ENCODE assay signal across 20 cellular contexts in genomic region chr5:152331718-152332117, GRCh38.
"Had no signal": no experiment of that assay in that cellular context is flagged by ENCODE, and none has a peak within 500 bp of the region (broad histone marks: within the 10 kb centered on the region; RNA-seq: fewer than 3 reads in every experiment).

No MANE protein-coding gene starts in this region.

- H3K4me3 Mint-ChIP-seq: activated CD4-positive, alpha-beta T cell treated with anti-CD3 and anti-CD28 coated beads, Interleukin-2, amount 10 ng/mL, durations not matched to agents 7 days and 5 days; activated CD8-positive, alpha-beta T cell treated with anti-CD3 and anti-CD28 coated beads, Interleukin-2, amount 10 ng/mL, durations not matched to agents 7 days and 5 days; activated naive CD4-positive, alpha-beta T cell treated with anti-CD3 and anti-CD28 coated beads, Interleukin-2, amount 50 U/mL, for 24 hours; activated T-helper 1 cell treated with anti-CD3 and anti-CD28 coated beads, Interleukin-12 subunit alpha, Interleukin-12 subunit beta, Interleukin-2, Interleukin-4 antibody, amounts not matched to agents 30 ng/mL and 10 ng/mL and 1 ng/mL, durations not matched to agents 14 hours and 24 hours and 36 hours; natural killer cell treated with Interleukin-12 subunit alpha and Interleukin-12 subunit beta and Interleukin-15 and Interleukin-18, amount 100 ng/mL, for 72 hours had no signal

- H3K36me3 Mint-ChIP-seq: activated naive CD4-positive, alpha-beta T cell treated with anti-CD3 and anti-CD28 coated beads, Interleukin-2, amount 50 U/mL, for 24 hours; natural killer cell treated with Interleukin-12 subunit alpha and Interleukin-12 subunit beta and Interleukin-15 and Interleukin-18, amount 100 ng/mL, for 72 hours had no signal

- H3K27ac Mint-ChIP-seq: activated CD4-positive, alpha-beta T cell treated with anti-CD3 and anti-CD28 coated beads, Interleukin-2, amount 10 ng/mL, durations not matched to agents 7 days and 5 days; activated CD8-positive, alpha-beta T cell treated with anti-CD3 and anti-CD28 coated beads, Interleukin-2, amount 10 ng/mL, durations not matched to agents 7 days and 5 days; activated naive CD4-positive, alpha-beta T cell treated with anti-CD3 and anti-CD28 coated beads, Interleukin-2, amount 50 U/mL, for 24 hours; activated T-helper 1 cell treated with anti-CD3 and anti-CD28 coated beads, Interleukin-12 subunit alpha, Interleukin-12 subunit beta, Interleukin-2, Interleukin-4 antibody, amounts not matched to agents 30 ng/mL and 10 ng/mL and 1 ng/mL, durations not matched to agents 14 hours and 24 hours and 36 hours; natural killer cell treated with Interleukin-12 subunit alpha and Interleukin-12 subunit beta and Interleukin-15 and Interleukin-18, amount 100 ng/mL, for 72 hours had no signal

- H3K4me1 Mint-ChIP-seq: activated CD4-positive, alpha-beta T cell treated with anti-CD3 and anti-CD28 coated beads, Interleukin-2, amount 10 ng/mL, durations not matched to agents 7 days and 5 days; activated naive CD4-positive, alpha-beta T cell treated with anti-CD3 and anti-CD28 coated beads, Interleukin-2, amount 50 U/mL, for 24 hours had no signal

- H3K9me3 Mint-ChIP-seq: activated CD4-positive, alpha-beta T cell treated with anti-CD3 and anti-CD28 coated beads, Interleukin-2, amount 10 ng/mL, durations not matched to agents 7 days and 5 days; activated T-helper 1 cell treated with anti-CD3 and anti-CD28 coated beads, Interleukin-12 subunit alpha, Interleukin-12 subunit beta, Interleukin-2, Interleukin-4 antibody, amounts not matched to agents 30 ng/mL and 10 ng/mL and 1 ng/mL, durations not matched to agents 14 hours and 24 hours and 36 hours; natural killer cell treated with Interleukin-12 subunit alpha and Interleukin-12 subunit beta and Interleukin-15 and Interleukin-18, amount 100 ng/mL, for 72 hours had no signal

- ATAC-seq: activated CD8-positive, alpha-beta T cell treated with anti-CD3 and anti-CD28 coated beads, Interleukin-2, amount 10 ng/mL, durations not matched to agents 7 days and 5 days; body of pancreas; gastrocnemius medialis; natural killer cell treated with Interleukin-12 subunit alpha and Interleukin-12 subunit beta and Interleukin-15 and Interleukin-18, amount 100 ng/mL, for 72 hours; psoas muscle; right cardiac atrium had no signal

- H3K27me3 Mint-ChIP-seq: activated CD4-positive, alpha-beta T cell treated with anti-CD3 and anti-CD28 coated beads, Interleukin-2, amount 10 ng/mL, durations not matched to agents 7 days and 5 days had no signal

- DNase-seq: activated CD4-positive, alpha-beta T cell treated with anti-CD3 and anti-CD28 coated beads, Interleukin-2, amount 10 ng/mL, durations not matched to agents 7 days and 5 days; activated CD8-positive, alpha-beta T cell treated with anti-CD3 and anti-CD28 coated beads, Interleukin-2, amount 10 ng/mL, durations not matched to agents 7 days and 5 days; activated gamma-delta T cell; anterior cingulate cortex; body of pancreas; caudate nucleus; dermis blood vessel endothelial cell; effector memory CD4-positive, alpha-beta T cell; esophagus squamous epithelium; gastrocnemius medialis; head of caudate nucleus; hypothalamus; left ventricle myocardium inferior; psoas muscle; right cardiac atrium; stimulated activated CD4-positive, alpha-beta T cell treated with anti-CD3 and anti-CD28 coated beads, Interleukin-12 subunit alpha, Interleukin-12 subunit beta, amount 100 ng/mL, for 4 hours; stomach had no signal
